2 cellular contexts compared by ENCODE assay signal in the genomic region with DNA sequence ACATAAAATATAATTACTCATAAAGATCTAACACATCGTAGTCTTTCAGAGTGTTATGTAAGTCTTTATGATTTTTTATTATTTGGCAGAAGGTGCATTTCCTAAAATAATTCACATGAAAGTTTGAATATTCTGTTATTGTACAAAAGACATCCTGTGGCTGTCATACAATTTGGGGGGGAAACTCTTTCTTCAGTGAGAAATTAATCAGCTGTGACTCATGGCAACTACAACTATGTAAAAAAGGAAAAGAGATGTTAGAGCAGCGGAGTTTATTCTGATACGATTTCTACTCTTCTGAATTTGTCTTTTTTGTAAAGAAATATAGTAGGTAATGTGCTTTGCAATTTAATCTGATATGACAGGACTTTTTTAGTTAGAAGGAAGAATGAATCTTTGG.
TF ChIP-seq lines count a peak whose summit lies in the region.

No MANE protein-coding gene starts in this region.

TF ChIP-seq in GM12878, 131 proteins besides CTCF, POLR2A, EP300 and RAD21:
- TF ChIP-seq MTA2 (IDR thresholded peaks at IDR 0.05; ENCODE audit: low read depth) (no peak), CHD2 (IDR thresholded peaks at IDR 0.05; ENCODE audit: borderline replicate concordance, low read depth, low read length) (no peak), NFIC (IDR thresholded peaks at IDR 0.05; ENCODE audit: low read depth, low read length) (peak; percentile 48; the same call in 1 of the 2 replicates), DPF2 (IDR thresholded peaks at IDR 0.05) (no peak; the same call in 1 of the 2 replicates), TBL1XR1 (IDR thresholded peaks at IDR 0.05; ENCODE audit: low read depth, low read length) (no peak), MYC (IDR thresholded peaks at IDR 0.05; ENCODE audit: insufficient read depth, insufficient read length, insufficient replicate concordance, low read length, severe bottlenecking) (no peak), CBFB (IDR thresholded peaks at IDR 0.05; ENCODE audit: low read depth) (no peak), MEF2A (IDR thresholded peaks at IDR 0.05; ENCODE audit: insufficient read depth, low read depth, low read length) (peak; percentile 48; the same call in 1 of the 2 replicates), SUPT20H (IDR thresholded peaks at IDR 0.05; ENCODE audit: borderline replicate concordance, control insufficient read depth, low read depth, low read length) (no peak), JUNB (IDR thresholded peaks at IDR 0.05) (no peak; the same call in 1 of the 2 replicates), RUNX3 (IDR thresholded peaks at IDR 0.05; ENCODE audit: low read length) (peak; percentile 39), EZH2 (IDR thresholded peaks at IDR 0.05; ENCODE audit: borderline replicate concordance, control insufficient read depth, low read depth, low read length) (no peak), ETV6 (conservative IDR thresholded peaks at IDR 0.05 in 1 of 2, IDR thresholded peaks at IDR 0.05 in 1 of 2; ENCODE audit: borderline replicate concordance in 1 of 2, low read depth in 1 of 2) (no peak)
- TF ChIP-seq, protein P1, sequence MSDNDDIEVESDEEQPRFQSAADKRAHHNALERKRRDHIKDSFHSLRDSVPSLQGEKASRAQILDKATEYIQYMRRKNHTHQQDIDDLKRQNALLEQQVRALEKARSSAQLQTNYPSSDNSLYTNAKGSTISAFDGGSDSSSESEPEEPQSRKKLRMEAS (IDR thresholded peaks at IDR 0.05; ENCODE audit: low read depth, low read length), result no peak
- TF ChIP-seq, protein P2, sequence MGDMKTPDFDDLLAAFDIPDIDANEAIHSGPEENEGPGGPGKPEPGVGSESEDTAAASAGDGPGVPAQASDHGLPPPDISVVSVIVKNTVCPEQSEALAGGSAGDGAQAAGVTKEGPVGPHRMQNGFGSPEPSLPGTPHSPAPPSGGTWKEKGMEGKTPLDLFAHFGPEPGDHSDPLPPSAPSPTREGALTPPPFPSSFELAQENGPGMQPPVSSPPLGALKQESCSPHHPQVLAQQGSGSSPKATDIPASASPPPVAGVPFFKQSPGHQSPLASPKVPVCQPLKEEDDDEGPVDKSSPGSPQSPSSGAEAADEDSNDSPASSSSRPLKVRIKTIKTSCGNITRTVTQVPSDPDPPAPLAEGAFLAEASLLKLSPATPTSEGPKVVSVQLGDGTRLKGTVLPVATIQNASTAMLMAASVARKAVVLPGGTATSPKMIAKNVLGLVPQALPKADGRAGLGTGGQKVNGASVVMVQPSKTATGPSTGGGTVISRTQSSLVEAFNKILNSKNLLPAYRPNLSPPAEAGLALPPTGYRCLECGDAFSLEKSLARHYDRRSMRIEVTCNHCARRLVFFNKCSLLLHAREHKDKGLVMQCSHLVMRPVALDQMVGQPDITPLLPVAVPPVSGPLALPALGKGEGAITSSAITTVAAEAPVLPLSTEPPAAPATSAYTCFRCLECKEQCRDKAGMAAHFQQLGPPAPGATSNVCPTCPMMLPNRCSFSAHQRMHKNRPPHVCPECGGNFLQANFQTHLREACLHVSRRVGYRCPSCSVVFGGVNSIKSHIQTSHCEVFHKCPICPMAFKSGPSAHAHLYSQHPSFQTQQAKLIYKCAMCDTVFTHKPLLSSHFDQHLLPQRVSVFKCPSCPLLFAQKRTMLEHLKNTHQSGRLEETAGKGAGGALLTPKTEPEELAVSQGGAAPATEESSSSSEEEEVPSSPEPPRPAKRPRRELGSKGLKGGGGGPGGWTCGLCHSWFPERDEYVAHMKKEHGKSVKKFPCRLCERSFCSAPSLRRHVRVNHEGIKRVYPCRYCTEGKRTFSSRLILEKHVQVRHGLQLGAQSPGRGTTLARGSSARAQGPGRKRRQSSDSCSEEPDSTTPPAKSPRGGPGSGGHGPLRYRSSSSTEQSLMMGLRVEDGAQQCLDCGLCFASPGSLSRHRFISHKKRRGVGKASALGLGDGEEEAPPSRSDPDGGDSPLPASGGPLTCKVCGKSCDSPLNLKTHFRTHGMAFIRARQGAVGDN (IDR thresholded peaks at IDR 0.05), result 0 out of 2 replicates have a peak, but pooled peaks have one; percentile 21

TF ChIP-seq in WTC11, 78 proteins besides CTCF, POLR2A, EP300 and RAD21:
- TF ChIP-seq KAT7 (CRISPR knock-in tag; IDR thresholded peaks at IDR 0.05; ENCODE audit: borderline replicate concordance) (no peak), CREM (CRISPR knock-in tag; IDR thresholded peaks at IDR 0.05) (no peak), FOXK1 (CRISPR knock-in tag; IDR thresholded peaks at IDR 0.05) (no peak), SP1 (CRISPR knock-in tag; conservative IDR thresholded peaks at IDR 0.05) (no peak), ZNF671 (CRISPR knock-in tag; IDR thresholded peaks at IDR 0.05) (no peak), MYBL2 (CRISPR knock-in tag; IDR thresholded peaks at IDR 0.05) (no peak), FOXJ3 (CRISPR knock-in tag; IDR thresholded peaks at IDR 0.05; ENCODE audit: borderline replicate concordance) (no peak), RELA (CRISPR knock-in tag; IDR thresholded peaks at IDR 0.05; ENCODE audit: borderline replicate concordance) (no peak), NFYB (CRISPR knock-in tag; conservative IDR thresholded peaks at IDR 0.05; ENCODE audit: low read depth) (no peak), SMAD3 (CRISPR knock-in tag; IDR thresholded peaks at IDR 0.05; ENCODE audit: borderline replicate concordance) (no peak), IRF2 (CRISPR knock-in tag; IDR thresholded peaks at IDR 0.05; ENCODE audit: borderline replicate concordance, low read depth) (no peak), ELF4 (CRISPR knock-in tag; IDR thresholded peaks at IDR 0.05; ENCODE audit: low read depth) (no peak)
- TF ChIP-seq, protein P3, sequence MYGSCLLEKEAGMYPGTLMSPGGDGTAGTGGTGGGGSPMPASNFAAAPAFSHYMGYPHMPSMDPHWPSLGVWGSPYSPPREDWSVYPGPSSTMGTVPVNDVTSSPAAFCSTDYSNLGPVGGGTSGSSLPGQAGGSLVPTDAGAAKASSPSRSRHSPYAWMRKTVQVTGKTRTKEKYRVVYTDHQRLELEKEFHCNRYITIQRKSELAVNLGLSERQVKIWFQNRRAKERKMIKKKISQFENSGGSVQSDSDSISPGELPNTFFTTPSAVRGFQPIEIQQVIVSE (CRISPR knock-in tag; IDR thresholded peaks at IDR 0.05; ENCODE audit: borderline replicate concordance), result no peak
- TF ChIP-seq, protein P4, sequence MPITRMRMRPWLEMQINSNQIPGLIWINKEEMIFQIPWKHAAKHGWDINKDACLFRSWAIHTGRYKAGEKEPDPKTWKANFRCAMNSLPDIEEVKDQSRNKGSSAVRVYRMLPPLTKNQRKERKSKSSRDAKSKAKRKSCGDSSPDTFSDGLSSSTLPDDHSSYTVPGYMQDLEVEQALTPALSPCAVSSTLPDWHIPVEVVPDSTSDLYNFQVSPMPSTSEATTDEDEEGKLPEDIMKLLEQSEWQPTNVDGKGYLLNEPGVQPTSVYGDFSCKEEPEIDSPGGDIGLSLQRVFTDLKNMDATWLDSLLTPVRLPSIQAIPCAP (CRISPR knock-in tag; IDR thresholded peaks at IDR 0.05), result no peak
- TF ChIP-seq, protein P5, sequence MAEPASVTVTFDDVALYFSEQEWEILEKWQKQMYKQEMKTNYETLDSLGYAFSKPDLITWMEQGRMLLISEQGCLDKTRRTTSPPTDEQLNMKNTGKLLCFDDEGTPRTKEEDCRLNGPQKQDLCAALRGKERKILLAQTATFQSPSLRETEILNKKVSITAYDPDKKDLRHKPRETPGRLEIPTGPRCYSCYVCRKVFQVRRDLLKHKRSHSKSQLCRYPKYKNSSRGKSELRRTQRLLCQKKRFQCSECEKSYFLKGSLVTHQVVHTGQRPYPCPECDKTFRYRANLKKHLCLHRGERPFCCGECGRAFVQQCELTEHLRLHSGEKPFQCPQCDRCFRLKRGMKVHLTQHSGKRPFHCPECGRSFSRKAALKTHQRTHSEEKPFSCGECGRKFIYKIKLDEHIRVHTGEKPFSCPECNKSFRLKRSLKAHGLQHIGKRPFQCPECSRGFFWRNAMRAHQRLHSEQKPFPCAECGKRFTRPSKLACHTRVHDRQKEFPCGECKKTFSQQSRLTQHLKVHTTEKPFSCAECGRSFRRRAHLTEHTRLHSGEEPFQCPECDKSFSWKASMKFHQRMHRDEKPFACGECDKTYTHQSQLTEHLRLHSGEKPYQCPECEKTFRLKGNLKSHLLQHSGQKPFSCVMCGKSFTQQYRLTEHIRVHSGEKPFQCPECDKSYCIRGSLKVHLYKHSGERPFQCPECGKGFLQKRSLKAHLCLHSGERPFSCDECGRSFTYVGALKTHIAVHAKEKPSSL (CRISPR knock-in tag; conservative IDR thresholded peaks at IDR 0.05), result no peak
- TF ChIP-seq, protein P6, sequence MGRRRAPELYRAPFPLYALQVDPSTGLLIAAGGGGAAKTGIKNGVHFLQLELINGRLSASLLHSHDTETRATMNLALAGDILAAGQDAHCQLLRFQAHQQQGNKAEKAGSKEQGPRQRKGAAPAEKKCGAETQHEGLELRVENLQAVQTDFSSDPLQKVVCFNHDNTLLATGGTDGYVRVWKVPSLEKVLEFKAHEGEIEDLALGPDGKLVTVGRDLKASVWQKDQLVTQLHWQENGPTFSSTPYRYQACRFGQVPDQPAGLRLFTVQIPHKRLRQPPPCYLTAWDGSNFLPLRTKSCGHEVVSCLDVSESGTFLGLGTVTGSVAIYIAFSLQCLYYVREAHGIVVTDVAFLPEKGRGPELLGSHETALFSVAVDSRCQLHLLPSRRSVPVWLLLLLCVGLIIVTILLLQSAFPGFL (CRISPR knock-in tag; IDR thresholded peaks at IDR 0.05; ENCODE audit: borderline replicate concordance), result no peak
- TF ChIP-seq, protein P7, sequence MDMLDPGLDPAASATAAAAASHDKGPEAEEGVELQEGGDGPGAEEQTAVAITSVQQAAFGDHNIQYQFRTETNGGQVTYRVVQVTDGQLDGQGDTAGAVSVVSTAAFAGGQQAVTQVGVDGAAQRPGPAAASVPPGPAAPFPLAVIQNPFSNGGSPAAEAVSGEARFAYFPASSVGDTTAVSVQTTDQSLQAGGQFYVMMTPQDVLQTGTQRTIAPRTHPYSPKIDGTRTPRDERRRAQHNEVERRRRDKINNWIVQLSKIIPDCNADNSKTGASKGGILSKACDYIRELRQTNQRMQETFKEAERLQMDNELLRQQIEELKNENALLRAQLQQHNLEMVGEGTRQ (CRISPR knock-in tag; IDR thresholded peaks at IDR 0.05), result no peak
- TF ChIP-seq, protein P8, sequence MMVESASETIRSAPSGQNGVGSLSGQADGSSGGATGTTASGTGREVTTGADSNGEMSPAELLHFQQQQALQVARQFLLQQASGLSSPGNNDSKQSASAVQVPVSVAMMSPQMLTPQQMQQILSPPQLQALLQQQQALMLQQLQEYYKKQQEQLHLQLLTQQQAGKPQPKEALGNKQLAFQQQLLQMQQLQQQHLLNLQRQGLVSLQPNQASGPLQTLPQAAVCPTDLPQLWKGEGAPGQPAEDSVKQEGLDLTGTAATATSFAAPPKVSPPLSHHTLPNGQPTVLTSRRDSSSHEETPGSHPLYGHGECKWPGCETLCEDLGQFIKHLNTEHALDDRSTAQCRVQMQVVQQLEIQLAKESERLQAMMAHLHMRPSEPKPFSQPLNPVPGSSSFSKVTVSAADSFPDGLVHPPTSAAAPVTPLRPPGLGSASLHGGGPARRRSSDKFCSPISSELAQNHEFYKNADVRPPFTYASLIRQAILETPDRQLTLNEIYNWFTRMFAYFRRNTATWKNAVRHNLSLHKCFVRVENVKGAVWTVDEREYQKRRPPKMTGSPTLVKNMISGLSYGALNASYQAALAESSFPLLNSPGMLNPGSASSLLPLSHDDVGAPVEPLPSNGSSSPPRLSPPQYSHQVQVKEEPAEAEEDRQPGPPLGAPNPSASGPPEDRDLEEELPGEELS (CRISPR knock-in tag; IDR thresholded peaks at IDR 0.05), result no peak
- TF ChIP-seq, protein P9, sequence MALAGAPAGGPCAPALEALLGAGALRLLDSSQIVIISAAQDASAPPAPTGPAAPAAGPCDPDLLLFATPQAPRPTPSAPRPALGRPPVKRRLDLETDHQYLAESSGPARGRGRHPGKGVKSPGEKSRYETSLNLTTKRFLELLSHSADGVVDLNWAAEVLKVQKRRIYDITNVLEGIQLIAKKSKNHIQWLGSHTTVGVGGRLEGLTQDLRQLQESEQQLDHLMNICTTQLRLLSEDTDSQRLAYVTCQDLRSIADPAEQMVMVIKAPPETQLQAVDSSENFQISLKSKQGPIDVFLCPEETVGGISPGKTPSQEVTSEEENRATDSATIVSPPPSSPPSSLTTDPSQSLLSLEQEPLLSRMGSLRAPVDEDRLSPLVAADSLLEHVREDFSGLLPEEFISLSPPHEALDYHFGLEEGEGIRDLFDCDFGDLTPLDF (CRISPR knock-in tag; IDR thresholded peaks at IDR 0.05), result no peak
